ENCODE assay signal across 1 cellular context in genomic region chr10:67521546-67521945, GRCh38.
TF ChIP-seq lines count a peak whose summit lies in the region.

No MANE protein-coding gene starts in this region.

TF ChIP-seq in GM12878, 131 proteins besides CTCF, POLR2A, EP300 and RAD21 (continued from another document):
- TF ChIP-seq PAX8 (IDR thresholded peaks at IDR 0.05) (no peak), MYC (IDR thresholded peaks at IDR 0.05; ENCODE audit: insufficient read depth, insufficient read length, insufficient replicate concordance, low read length, severe bottlenecking) (no peak), SMC3 (IDR thresholded peaks at IDR 0.05; ENCODE audit: borderline replicate concordance, low read length) (no peak), GATAD2B (conservative IDR thresholded peaks at IDR 0.05; ENCODE audit: low read depth) (no peak)
